In genomic region chr7:47744883-47745282, GRCh38 we compare ENCODE assay signal across 26 cellular contexts.
"Had no signal": no experiment of that assay in that cellular context is flagged by ENCODE, and none has a peak within 500 bp of the region (broad histone marks: within the 10 kb centered on the region; RNA-seq: fewer than 3 reads in every experiment).

No MANE protein-coding gene starts in this region.

- H3K27ac Mint-ChIP-seq: natural killer cell treated with Interleukin-12 subunit alpha and Interleukin-12 subunit beta and Interleukin-15 and Interleukin-18, amount 100 ng/mL, for 72 hours had no signal

- H3K9me3 Mint-ChIP-seq: central memory CD8-positive, alpha-beta T cell; natural killer cell treated with Interleukin-12 subunit alpha and Interleukin-12 subunit beta and Interleukin-15 and Interleukin-18, amount 100 ng/mL, for 72 hours had no signal

- DNase-seq: dermis blood vessel endothelial cell; effector memory CD4-positive, alpha-beta T cell; foreskin keratinocyte; glutamatergic neuron; heart right ventricle; hippocampal formation; left cardiac atrium; left lung; mucosa of descending colon; naive B cell; right lobe of liver; small intestine; stimulated activated CD4-positive, alpha-beta T cell treated with anti-CD3 and anti-CD28 coated beads, Interleukin-12 subunit alpha, Interleukin-12 subunit beta, amount 100 ng/mL, for 4 hours; stimulated activated CD4-positive, alpha-beta T cell treated with anti-CD3 and anti-CD28 coated beads, Interleukin-1b, Interleukin-23, amount 100 ng/mL, for 48 hours; stimulated activated CD4-positive, alpha-beta T cell treated with anti-CD3 and anti-CD28 coated beads, Interleukin-4, amount 100 ng/mL, for 1 hour; stimulated activated CD8-positive, alpha-beta memory T cell treated with anti-CD3 and anti-CD28 coated beads, Interleukin-4, amount 100 ng/mL, for 48 hours; stimulated activated naive CD4-positive, alpha-beta T cell; stomach; thyroid gland had no signal

- H3K4me1 ChIP-seq: esophagus muscularis mucosa, foreskin keratinocyte, left lung, right lobe of liver had no signal

- H3K4me1 Mint-ChIP-seq: central memory CD8-positive, alpha-beta T cell had no signal

- H3K9me3 ChIP-seq: esophagus muscularis mucosa, heart right ventricle, left lung, mucosa of descending colon, right lobe of liver, stomach, thyroid gland, upper lobe of left lung had no signal

- H3K36me3 ChIP-seq: esophagus muscularis mucosa, heart right ventricle, left lung, right lobe of liver, stomach, thyroid gland, upper lobe of left lung had no signal

- H3K9ac ChIP-seq: parathyroid adenoma had no signal

- H3K27me3 ChIP-seq: esophagus muscularis mucosa, foreskin keratinocyte, heart right ventricle, left lung, right lobe of liver, thyroid gland, upper lobe of left lung had no signal

- H3K27ac ChIP-seq: coronary artery, esophagus muscularis mucosa, foreskin keratinocyte, heart right ventricle, left lung, parathyroid adenoma, right lobe of liver, stomach, thyroid gland, upper lobe of left lung had no signal

- H3K4me3 ChIP-seq: coronary artery, esophagus muscularis mucosa, heart right ventricle, left lung, mucosa of descending colon, right lobe of liver, stomach, thyroid gland, upper lobe of left lung had no signal

- H3K4me3 Mint-ChIP-seq: central memory CD8-positive, alpha-beta T cell; natural killer cell treated with Interleukin-12 subunit alpha and Interleukin-12 subunit beta and Interleukin-15 and Interleukin-18, amount 100 ng/mL, for 72 hours had no signal

- H3K79me2 ChIP-seq: parathyroid adenoma had no signal

- H3K27me3 Mint-ChIP-seq: progenitor cell of endocrine pancreas had no signal

- H3K36me3 Mint-ChIP-seq: naive B cell; natural killer cell treated with Interleukin-12 subunit alpha and Interleukin-12 subunit beta and Interleukin-15 and Interleukin-18, amount 100 ng/mL, for 72 hours had no signal
